ENCODE assay signal across 10 cellular contexts in genomic region chr10:121910673-121911420, GRCh38. TPM values are rescaled to one million over a fixed set of nuclear protein-coding genes. Genes with fewer than 3 reads are reported as not detected.
A peak's percentile ranks its signal among the peaks of the same experiment; 100 is the strongest.
DNase-seq lines count a peak whose midpoint lies in the region; ATAC-seq and TF ChIP-seq lines count a peak whose summit lies in the region.
"Had no signal": no experiment of that assay in that cellular context is flagged by ENCODE, and none has a peak within 500 bp of the region (broad histone marks: within the 10 kb centered on the region; RNA-seq: fewer than 3 reads in every experiment).

No MANE protein-coding gene starts in this region.

- H3K27me3 Mint-ChIP-seq in activated naive CD8-positive, alpha-beta T cell = no peaks in the 10 kb centered on the region
- no peaks in the 10 kb centered on the region for H3K27me3 Mint-ChIP-seq in activated naive CD8-positive, alpha-beta T cell treated with anti-CD3 and anti-CD28 coated beads for 36 hours

- no peaks in the 10 kb centered on the region for H3K4me1 ChIP-seq in mucosa of descending colon (ENCODE audit: low read depth)
- H3K4me1 ChIP-seq: spleen had no signal

- peaks cover 5% of the 10 kb centered on the region for H3K4me1 Mint-ChIP-seq in activated naive CD8-positive, alpha-beta T cell (ENCODE audit: low read depth)
- peaks cover 5% of the 10 kb centered on the region for H3K4me1 Mint-ChIP-seq in activated naive CD8-positive, alpha-beta T cell treated with anti-CD3 and anti-CD28 coated beads for 36 hours

- no peaks in the 10 kb centered on the region for H3K36me3 ChIP-seq in mucosa of descending colon (ENCODE audit: low read depth)

- ATAC-seq in HG03280 (IDR thresholded peaks at IDR 0.05; ENCODE audit: unreplicated experiment) = peak; percentile 52
- ATAC-seq in mucosa of descending colon = no peak
- ATAC-seq in GM19455 (IDR thresholded peaks at IDR 0.05; ENCODE audit: unreplicated experiment) = no peak

- no peaks in the 10 kb centered on the region for H3K9me3 ChIP-seq in mucosa of descending colon
- H3K9me3 ChIP-seq: spleen had no signal

- H3K36me3 Mint-ChIP-seq in activated naive CD8-positive, alpha-beta T cell = peaks cover 6% of the 10 kb centered on the region
- H3K36me3 Mint-ChIP-seq in activated naive CD8-positive, alpha-beta T cell treated with anti-CD3 and anti-CD28 coated beads for 36 hours = peaks cover 25% of the 10 kb centered on the region

- no peaks in the 10 kb centered on the region for H3K9me3 Mint-ChIP-seq in activated naive CD8-positive, alpha-beta T cell (ENCODE audit: low read depth)
- H3K9me3 Mint-ChIP-seq in activated naive CD8-positive, alpha-beta T cell treated with anti-CD3 and anti-CD28 coated beads for 36 hours = no peaks in the 10 kb centered on the region

- H3K4me3 ChIP-seq in epithelial cell of esophagus (ENCODE audit: low read length) (no peak overlapping the region), mucosa of descending colon (no peak overlapping the region)
- H3K4me3 ChIP-seq: spleen had no signal

- H3K4me3 Mint-ChIP-seq in activated naive CD8-positive, alpha-beta T cell = no peak overlapping the region
- no peak overlapping the region for H3K4me3 Mint-ChIP-seq in activated naive CD8-positive, alpha-beta T cell treated with anti-CD3 and anti-CD28 coated beads for 36 hours

- peak overlapping the region; percentile 30 for H3K27ac Mint-ChIP-seq in activated naive CD8-positive, alpha-beta T cell
- H3K27ac Mint-ChIP-seq in activated naive CD8-positive, alpha-beta T cell treated with anti-CD3 and anti-CD28 coated beads for 36 hours = no peak overlapping the region

- H3K27ac ChIP-seq in temporal lobe (ENCODE audit: low read depth, low read length) = peak overlapping the region; percentile 85
- H3K27ac ChIP-seq: spleen had no signal

- intact Hi-C loops in mucosa of descending colon (cut with DNase I, micrococcal nuclease) = no loop called here

- DNase-seq in activated naive CD8-positive, alpha-beta T cell treated with anti-CD3 and anti-CD28 coated beads for 36 hours = no peak
- DNase-seq in epithelial cell of esophagus (ENCODE audit: low read depth) (peak; percentile 18), mucosa of descending colon (no peak), NCI-H1930 (lab: John Stamatoyannopoulos, UW) (no peak)
- DNase-seq: activated gamma-delta T cell, spleen had no signal

- TF ChIP-seq CTCF in epithelial cell of esophagus (IDR thresholded peaks at IDR 0.05; ENCODE audit: insufficient read depth, low read depth, low read length, missing control alignments) = no peak
- no peak for TF ChIP-seq CTCF in mucosa of descending colon (IDR thresholded peaks at IDR 0.05)

RNA-seq across cellular contexts. Expression of gene ATE1, which starts 17.0 kb away (rescaled TPM):
- total RNA-seq in activated naive CD8-positive, alpha-beta T cell treated with anti-CD3 and anti-CD28 coated beads for 36 hours = 10 to 100 TPM; 22.5 to 24.6 TPM
- 40.8 TPM for total RNA-seq in temporal lobe
- 10 to 100 TPM; 42.9 to 58.9 (median 52.2) TPM for total RNA-seq in mucosa of descending colon
